ENCODE assay signal across 18 cellular contexts in the genomic region with DNA sequence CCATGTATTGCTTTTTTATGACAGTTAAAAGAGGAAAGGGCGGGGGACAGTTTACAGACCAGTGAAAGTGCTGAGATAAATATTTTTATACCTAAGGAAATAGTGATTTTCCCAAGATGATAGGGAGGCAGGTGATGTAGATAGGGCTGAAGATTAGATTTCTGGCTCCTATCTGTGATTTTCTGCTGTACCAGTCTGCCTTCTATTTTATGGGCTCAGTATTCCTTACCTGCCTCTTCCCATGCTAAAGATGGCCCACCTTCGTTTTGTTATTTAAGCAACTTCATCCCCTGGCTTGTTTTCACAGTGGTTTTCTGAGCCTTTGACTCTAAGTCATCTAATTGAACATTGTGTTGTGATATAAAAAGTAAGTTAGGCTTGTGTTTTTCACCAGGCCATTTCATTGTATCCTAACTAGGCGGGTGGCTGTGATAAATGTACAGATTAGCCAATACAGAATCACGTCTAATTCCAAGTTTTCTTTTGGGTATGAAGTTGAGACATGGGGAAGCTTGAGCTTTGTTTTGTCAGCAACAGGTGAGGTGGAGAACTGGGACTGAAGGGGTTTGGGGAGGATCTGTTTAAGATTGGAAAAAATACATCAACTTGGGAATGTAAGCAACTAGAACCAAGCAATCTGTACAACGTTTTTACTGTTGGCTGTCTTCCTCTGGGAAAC. TPM values are rescaled to one million over a fixed set of nuclear protein-coding genes. Genes with fewer than 3 reads are reported as not detected.
DNase-seq lines count a peak whose midpoint lies in the region; ATAC-seq and TF ChIP-seq lines count a peak whose summit lies in the region.
"Had no signal": no experiment of that assay in that cellular context is flagged by ENCODE, and none has a peak within 500 bp of the region (broad histone marks: within the 10 kb centered on the region; RNA-seq: fewer than 3 reads in every experiment).

No MANE protein-coding gene starts in this region.

- peaks cover 3% of the 10 kb centered on the region for H3K27me3 Mint-ChIP-seq in brain
- H3K27me3 Mint-ChIP-seq: B cell had no signal

- H3K27ac ChIP-seq in smooth muscle cell (ENCODE audit: low read depth), result peak overlapping the region; percentile 8
- H3K27ac ChIP-seq: prostate gland had no signal

- no peaks in the 10 kb centered on the region for H3K9me3 ChIP-seq in smooth muscle cell (replicated peaks; ENCODE audit: low read depth)
- H3K9me3 ChIP-seq: mucosa of descending colon, prostate gland had no signal

- in situ Hi-C loops in GM13976 (cut with MboI; ENCODE audit: low sequenced_read_pairs, unreplicated experiment), result no loop called here

- no peak for TF ChIP-seq POLR2A in NB4 (IDR thresholded peaks at IDR 0.05; ENCODE audit: extremely low read depth, insufficient read length)

- H3K4me1 ChIP-seq in smooth muscle cell (ENCODE audit: low read depth), result peaks cover 23% of the 10 kb centered on the region

- H3K9ac ChIP-seq in smooth muscle cell (ENCODE audit: low read depth), result no peak overlapping the region

- H3K9me3 Mint-ChIP-seq in activated naive CD4-positive, alpha-beta T cell treated with anti-CD3 and anti-CD28 coated beads, Interleukin-2, amount 50 U/mL, for 72 hours, result no peaks in the 10 kb centered on the region
- no peaks in the 10 kb centered on the region for H3K9me3 Mint-ChIP-seq in brain

- H3K36me3 Mint-ChIP-seq in activated naive CD4-positive, alpha-beta T cell treated with anti-CD3 and anti-CD28 coated beads, Interleukin-2, amount 50 U/mL, for 72 hours, result peaks cover 48 to 68% of the 10 kb centered on the region in 2 donors
- peaks cover 78% of the 10 kb centered on the region for H3K36me3 Mint-ChIP-seq in brain

- peaks cover 29% of the 10 kb centered on the region for H3F3A ChIP-seq in smooth muscle cell (ENCODE audit: low read depth)

- TF ChIP-seq CTCF in NB4 (IDR thresholded peaks at IDR 0.05; ENCODE audit: low read depth, low read length) (no peak), brain (conservative IDR thresholded peaks at IDR 0.05) (no peak), smooth muscle cell (IDR thresholded peaks at IDR 0.05; ENCODE audit: borderline replicate concordance, insufficient read depth, poor library complexity, severe bottlenecking) (no peak), GM13976 (IDR thresholded peaks at IDR 0.05; ENCODE audit: borderline replicate concordance, control extremely low read depth, extremely low read depth, insufficient read depth, missing control alignments) (no peak)

- H3K4me3 Mint-ChIP-seq in brain, result peak overlapping the region in 2 of 5 experiments; percentile 4 to 64
- H3K4me3 Mint-ChIP-seq: B cell had no signal

- no peak for ATAC-seq in activated naive CD4-positive, alpha-beta T cell treated with anti-CD3 and anti-CD28 coated beads, Interleukin-2, amount 50 U/mL, for 72 hours
- ATAC-seq in GM21367 (IDR thresholded peaks at IDR 0.05; ENCODE audit: unreplicated experiment), result no peak
- ATAC-seq: mucosa of descending colon, Panc1 had no signal

- H3K4me1 Mint-ChIP-seq in brain, result peaks cover 63% of the 10 kb centered on the region

- peak overlapping the region; percentile 12 to 83 for H3K27ac Mint-ChIP-seq in activated naive CD4-positive, alpha-beta T cell treated with anti-CD3 and anti-CD28 coated beads, Interleukin-2, amount 50 U/mL, for 72 hours
- H3K27ac Mint-ChIP-seq in brain, result peak overlapping the region in 4 of 5 experiments; percentile 15 to 70 (median 35)
- H3K27ac Mint-ChIP-seq: B cell had no signal

- no peaks in the 10 kb centered on the region for H3K27me3 ChIP-seq in smooth muscle cell (ENCODE audit: low read depth)

- no peak for DNase-seq in activated naive CD4-positive, alpha-beta T cell treated with anti-CD3 and anti-CD28 coated beads, Interleukin-2, amount 50 U/mL, for 72 hours (ENCODE audit: low spot score in 2 of 2)
- DNase-seq in activated naive CD4-positive, alpha-beta T cell treated with Interleukin-2 at 50 U/mL for 16 hours, result no peak
- DNase-seq in NB4 (ENCODE audit: low read depth) (peak; percentile 22), smooth muscle cell (lab: John Stamatoyannopoulos, UW; ENCODE audit: unreplicated experiment) (no peak), GM13976 (ENCODE audit: low spot score) (no peak)
- no peak for DNase-seq in stimulated activated CD4-positive, alpha-beta T cell treated with anti-CD3 and anti-CD28 coated beads, Interleukin-2, amount 100 ng/mL, for 24 hours
- DNase-seq: activated CD4-positive, alpha-beta T cell treated with anti-CD3 and anti-CD28 coated beads for 48 hours; activated naive CD4-positive, alpha-beta T cell; cerebellar nuclear complex; Kasumi-1; mucosa of descending colon; NCI-H1694; stimulated activated CD4-positive, alpha-beta T cell treated with anti-CD3 and anti-CD28 coated beads, Interleukin-12 subunit alpha, Interleukin-12 subunit beta, amount 100 ng/mL, for 4 hours had no signal

- H3K4me2 ChIP-seq in smooth muscle cell, result no peak overlapping the region

- H3K36me3 ChIP-seq in smooth muscle cell (ENCODE audit: low read depth), result peaks cover 5% of the 10 kb centered on the region
- H3K36me3 ChIP-seq: prostate gland had no signal

- peaks cover 91% of the 10 kb centered on the region for H4K20me1 ChIP-seq in smooth muscle cell (ENCODE audit: low read depth)

- no peak overlapping the region for H2AFZ ChIP-seq in smooth muscle cell (ENCODE audit: low read depth)

- H3K4me3 ChIP-seq in NB4 (ENCODE audit: low read depth, low read length), result no peak overlapping the region
- H3K4me3 ChIP-seq in smooth muscle cell, result no peak overlapping the region
- H3K4me3 ChIP-seq: mucosa of descending colon, prostate gland had no signal

- WGBS in smooth muscle cell (ENCODE audit: low lambda C conversion rate), result 75% methylated on average over 5 of the region's 5 CpGs

- H3K79me2 ChIP-seq in smooth muscle cell (ENCODE audit: low read depth), result peaks cover 29% of the 10 kb centered on the region

RNA-seq across cellular contexts. Expression of a gene that starts 5.2 kb away (rescaled TPM):
- 1,000 to 10,000 TPM; 3,400 to 3,972 TPM for total RNA-seq in activated naive CD4-positive, alpha-beta T cell treated with anti-CD3 and anti-CD28 coated beads, Interleukin-2, amount 50 U/mL, for 72 hours
- 6,566 TPM for polyA plus RNA-seq in brain (ENCODE audit: insufficient read depth, low read depth, low replicate concordance)
- total RNA-seq in smooth muscle cell, result 1,503 and 1,842 TPM in 2 replicates
- 1,221 and 1,404 TPM in 2 replicates for polyA plus RNA-seq in smooth muscle cell
